Comparison of ENCODE assay signal across 18 cellular contexts in genomic region chr1:31648190-31648589, GRCh38. TPM values are rescaled to one million over a fixed set of nuclear protein-coding genes. Genes with fewer than 3 reads are reported as not detected.
DNase-seq lines count a peak whose midpoint lies in the region; ATAC-seq, FAIRE-seq and TF ChIP-seq lines count a peak whose summit lies in the region.
"Had no signal": no experiment of that assay in that cellular context is flagged by ENCODE, and none has a peak within 500 bp of the region (broad histone marks: within the 10 kb centered on the region; RNA-seq: fewer than 3 reads in every experiment).

No MANE protein-coding gene starts in this region.

- no peak overlapping the region for H4K8ac ChIP-seq in mesenchymal stem cell (ENCODE audit: low read length)

- H3K27ac ChIP-seq in cardiac muscle cell (peak overlapping the region; percentile 30), K562 (ENCODE audit: extremely low read depth, low read depth, low read length) (no peak overlapping the region), mesenchymal stem cell (ENCODE audit: low read length, poor library complexity, severe bottlenecking) (no peak overlapping the region), subcutaneous abdominal adipose tissue (ENCODE audit: low read depth, low read length) (peak overlapping the region; percentile 5), gastroesophageal sphincter (peak overlapping the region in 2 of 4 donors; percentile 24 to 43)
- H3K27ac ChIP-seq: BLaER1 had no signal

- H3K9ac ChIP-seq in K562 (ENCODE audit: insufficient read depth in 1 of 2, low read depth in 2 of 2, low read length in 2 of 2): no peak overlapping the region
- H3K9ac ChIP-seq in mesenchymal stem cell (ENCODE audit: low read length): no peak overlapping the region
- no peak overlapping the region for H3K9ac ChIP-seq in subcutaneous abdominal adipose tissue (ENCODE audit: low read length in 5 of 5)
- H3K9ac ChIP-seq: BLaER1 had no signal

- H3K4ac ChIP-seq in mesenchymal stem cell (ENCODE audit: low read depth in 1 of 2, low read length in 2 of 2): no peak overlapping the region

- FAIRE-seq in K562 (lab: Jason Lieb, UNC): no peak

- H2AFZ ChIP-seq in K562 (ENCODE audit: low read depth, low read length) (no peak overlapping the region), mesenchymal stem cell (ENCODE audit: low read depth, low read length) (no peak overlapping the region)

- DNase-seq in cardiac muscle cell (ENCODE audit: low read depth in 1 of 2, low spot score in 1 of 2) (peak in 1 of 2 donors; percentile 34), left cardiac atrium (no peak), K562 (ENCODE audit: extremely low read depth in 1 of 4, low spot score in 3 of 4) (no peak), mesenchymal stem cell (peak; percentile 64)
- DNase-seq: 8988T; CD8-positive, alpha-beta memory T cell; MV-4-11; NCI-H1436; NCI-H2081; NCI-H69; PC-3 had no signal

- H3K14ac ChIP-seq in mesenchymal stem cell (ENCODE audit: low read length in 2 of 2): no peak overlapping the region

- H3K18ac ChIP-seq in mesenchymal stem cell (ENCODE audit: low read depth in 1 of 2, low read length in 2 of 2): no peak overlapping the region

- H2BK120ac ChIP-seq in mesenchymal stem cell (ENCODE audit: low read depth, low read length): no peak overlapping the region

- no peak overlapping the region for H3K23ac ChIP-seq in mesenchymal stem cell (ENCODE audit: low read length in 2 of 2)

- CTCF ChIA-PET in K562 (lab: Yijun Ruan, JAX; ENCODE audit: low intra/inter-chr PET ratio): no interaction called here

- H3K4me1 ChIP-seq in cardiac muscle cell (ENCODE audit: low read depth) (peaks cover 24% of the 10 kb centered on the region), K562 (replicated peaks in 1 of 2; ENCODE audit: control insufficient read depth in 2 of 2, insufficient read depth in 2 of 2, low read length in 2 of 2) (peaks cover 0 to 8% of the 10 kb centered on the region in 2 experiments; a peak in 3 of 5 replicates), mesenchymal stem cell (ENCODE audit: control insufficient read depth, insufficient read depth, low read depth, low read length) (peaks cover 6% of the 10 kb centered on the region), subcutaneous abdominal adipose tissue (ENCODE audit: control insufficient read depth in 5 of 5, insufficient read depth in 5 of 5, low read length in 5 of 5) (peaks cover 11 to 50% (median 19%) of the 10 kb centered on the region in 5 donors), gastroesophageal sphincter (peaks cover 6 to 37% (median 7%) of the 10 kb centered on the region in 3 donors)

- peaks cover 12% of the 10 kb centered on the region for H3K79me2 ChIP-seq in K562 (ENCODE audit: control insufficient read depth, insufficient read depth, low read length)

- TF ChIP-seq EP300 in K562 (IDR thresholded peaks at IDR 0.05; ENCODE audit: low read length) (no peak), gastroesophageal sphincter (IDR thresholded peaks at IDR 0.05) (no peak)

- H3K9me3 ChIP-seq in cardiac muscle cell (ENCODE audit: low read depth) (no peaks in the 10 kb centered on the region), K562 (replicated peaks; ENCODE audit: control insufficient read depth, insufficient read depth, low read depth, low read length) (no peaks in the 10 kb centered on the region), mesenchymal stem cell (ENCODE audit: control insufficient read depth, low read length) (no peaks in the 10 kb centered on the region), subcutaneous abdominal adipose tissue (ENCODE audit: control insufficient read depth in 5 of 5, low read length in 5 of 5) (no peaks in the 10 kb centered on the region), gastroesophageal sphincter (no peaks in the 10 kb centered on the region)
- H3K9me3 ChIP-seq: BLaER1, HAP-1 had no signal

- no peaks in the 10 kb centered on the region for H3K36me3 ChIP-seq in cardiac muscle cell
- H3K36me3 ChIP-seq in K562 (ENCODE audit: control insufficient read depth, insufficient read depth, low read length): no peaks in the 10 kb centered on the region; the same call in 2 of the 3 replicates
- H3K36me3 ChIP-seq in mesenchymal stem cell (ENCODE audit: control insufficient read depth in 1 of 2, insufficient read depth in 2 of 2, low read depth in 1 of 2, low read length in 2 of 2): peaks cover 8 to 22% of the 10 kb centered on the region in 2 experiments
- peaks cover 0 to 6% (median 0%) of the 10 kb centered on the region in 5 donors for H3K36me3 ChIP-seq in subcutaneous abdominal adipose tissue (ENCODE audit: control insufficient read depth in 5 of 5, insufficient read depth in 5 of 5, low read length in 5 of 5)
- H3K36me3 ChIP-seq in gastroesophageal sphincter: peaks cover 0 to 16% of the 10 kb centered on the region in 2 donors
- H3K36me3 ChIP-seq: BLaER1, HAP-1 had no signal

- no peak for TF ChIP-seq CTCF in cardiac muscle cell (IDR thresholded peaks at IDR 0.05; ENCODE audit: low read depth, low read length)
- no peak for TF ChIP-seq CTCF in K562 (IDR thresholded peaks at IDR 0.05 in 2 of 3, conservative IDR thresholded peaks at IDR 0.05 in 1 of 3; ENCODE audit: insufficient read depth in 2 of 3, low read depth in 1 of 3, low read length in 3 of 3)
- TF ChIP-seq CTCF in gastroesophageal sphincter (IDR thresholded peaks at IDR 0.05): no peak

- H4K91ac ChIP-seq in mesenchymal stem cell (ENCODE audit: low read length): no peak overlapping the region

- POLR2A ChIA-PET in K562 (lab: Yijun Ruan, JAX): interaction anchor here (0.5 to 0.7 kb wide), 3 partner anchors 10 to 1313 kb away, joined by 3 to 5 read pairs (median 4); no protein-coding TSS in a partner anchor

- H3K9me1 ChIP-seq in K562 (ENCODE audit: control insufficient read depth, insufficient read depth, low read length): no peaks in the 10 kb centered on the region

- ATAC-seq in left cardiac atrium (no peak), K562 (no peak), HG02571 (IDR thresholded peaks at IDR 0.05; ENCODE audit: unreplicated experiment) (no peak), SK-N-SH treated with all-trans-retinoic acid at 6 μM for 48 hours (no peak), gastroesophageal sphincter (no peak)
- ATAC-seq: PC-3 had no signal

- in situ Hi-C loops in K562 (cut with MboI): no loop called here

- no peak overlapping the region for H2BK5ac ChIP-seq in mesenchymal stem cell (ENCODE audit: low read depth, low read length, poor library complexity, severe bottlenecking)

- no peak overlapping the region for H2AK5ac ChIP-seq in mesenchymal stem cell (ENCODE audit: low read length, severe bottlenecking)

- BruUV-seq in K562 (replicated peaks; lab: Mats Ljungman, UMichigan): no TSS peak

- no peak for TF ChIP-seq POLR2A in K562 (conservative IDR thresholded peaks at IDR 0.05)
- no peak for TF ChIP-seq POLR2A in gastroesophageal sphincter (IDR thresholded peaks at IDR 0.05)

- H3K27me3 ChIP-seq in cardiac muscle cell (no peaks in the 10 kb centered on the region), K562 (ENCODE audit: control insufficient read depth in 2 of 2, insufficient read depth in 2 of 2, low read length in 2 of 2) (peaks cover 7 to 16% of the 10 kb centered on the region in 2 experiments; a peak in 4 of 5 replicates), mesenchymal stem cell (ENCODE audit: control insufficient read depth in 1 of 2, insufficient read depth in 1 of 2, low read length in 2 of 2) (no peaks in the 10 kb centered on the region), subcutaneous abdominal adipose tissue (ENCODE audit: control insufficient read depth in 5 of 5, insufficient read depth in 4 of 5, low read length in 5 of 5) (no peaks in the 10 kb centered on the region), gastroesophageal sphincter (no peaks in the 10 kb centered on the region)
- H3K27me3 ChIP-seq: BLaER1 had no signal

- TF ChIP-seq RAD21 in K562 (CRISPR knock-in tag; conservative IDR thresholded peaks at IDR 0.05 in 1 of 2, IDR thresholded peaks at IDR 0.05 in 1 of 2): no peak

- no peak overlapping the region for H2BK15ac ChIP-seq in mesenchymal stem cell (ENCODE audit: low read depth, poor library complexity, severe bottlenecking)

- no peak overlapping the region for H3K4me3 ChIP-seq in cardiac muscle cell
- no peak overlapping the region for H3K4me3 ChIP-seq in K562
- no peak overlapping the region for H3K4me3 ChIP-seq in mesenchymal stem cell (ENCODE audit: insufficient read depth in 1 of 2, low read depth in 1 of 2, low read length in 2 of 2)
- no peak overlapping the region for H3K4me3 ChIP-seq in subcutaneous abdominal adipose tissue (ENCODE audit: low read depth in 1 of 5, low read length in 5 of 5)
- no peak overlapping the region for H3K4me3 ChIP-seq in gastroesophageal sphincter
- H3K4me3 ChIP-seq: BLaER1, HAP-1 had no signal

- H3K79me1 ChIP-seq in mesenchymal stem cell (replicated peaks; ENCODE audit: low read length, poor library complexity, severe bottlenecking): peaks cover 10% of the 10 kb centered on the region

- peak overlapping the region in 1 of 2 experiments; percentile 16 for H2BK12ac ChIP-seq in mesenchymal stem cell (ENCODE audit: low read length in 2 of 2)

- WGBS in K562 (ENCODE audit: insufficient coverage, low coverage, missing lambda C conversion rate): 4% methylated on average over 2 of the region's 2 CpGs
- 49% methylated on average over 2 of the region's 2 CpGs for WGBS in mesenchymal stem cell
- WGBS in gastroesophageal sphincter (ENCODE audit: low coverage in 1 of 2), 2 donors: 54 to 67% methylated on average over 1 to 2 of the region's 2 CpGs

- intact Hi-C loops in left cardiac atrium (cut with DNase I): no loop called here
- intact Hi-C loops in K562 (cut with micrococcal nuclease): loop anchor here (10.0 kb wide), 1 partner anchor 307 kb away; no protein-coding TSS in a partner anchor

- H4K20me1 ChIP-seq in K562 (replicated peaks; ENCODE audit: control insufficient read depth, insufficient read depth, low read length): no peaks in the 10 kb centered on the region; the same call in 1 of the 2 replicates
- H4K20me1 ChIP-seq: BLaER1 had no signal

- no peak overlapping the region for H3K4me2 ChIP-seq in K562 (ENCODE audit: insufficient read depth, low read length)
- no peak overlapping the region for H3K4me2 ChIP-seq in mesenchymal stem cell (ENCODE audit: low read length, poor library complexity, severe bottlenecking)
- H3K4me2 ChIP-seq: BLaER1 had no signal

RNA-seq across cellular contexts. Expression of gene PEF1, which starts 3.5 kb away (rescaled TPM):
- total RNA-seq in cardiac muscle cell (89.5 and 97.8 TPM in 2 replicates), left cardiac atrium (10 to 100 TPM; 32.3 to 44.7 TPM), K562 (2014; rRNA removed) (76.6 and 87.6 TPM in 2 replicates), K562 (2014; rRNA removed; fragmentation: Illumina TruSeq; extraction: Trizol) (39.4 and 46.0 TPM in 2 replicates), K562 (2015; rRNA removed; fragmentation: Illumina TruSeq; extraction: Trizol) (48.8 and 49.1 TPM in 2 replicates), K562 (2021) (61.0 and 61.9 TPM in 2 replicates), gastroesophageal sphincter (100 to 1,000 TPM in 1 of 4 donors, 10 to 100 TPM in 3; 71.3 to 109 (median 88.7) TPM)
- polyA plus RNA-seq in cardiac muscle cell (89.3 and 109 TPM in 2 replicates), K562 (2011; rRNA removed) (73.7 and 104 TPM in 2 replicates), K562 (2014; fragmentation: Illumina TruSeq; extraction: Trizol) (95.5 and 97.8 TPM in 2 replicates), K562 (2014; fragmentation: Nextera tagmentation; extraction: Ambion mirVana) (10 to 100 TPM; 26.3 to 33.0 TPM), K562 (2014; rRNA removed) (78.2 and 82.5 TPM in 2 replicates)
- total RNA-seq in K562 (2011; cell fraction: chromatin; rRNA removed; ENCODE audit: low replicate concordance): 15.8 and 31.8 TPM in 2 replicates
- 33.0 and 33.2 TPM in 2 replicates for total RNA-seq in K562 (2011; cell fraction: nucleolus; rRNA removed)
- total RNA-seq in K562 (2011; cell fraction: nucleoplasm; rRNA removed): 32.8 and 35.6 TPM in 2 replicates
- polyA plus RNA-seq in K562 (2011; cell fraction: cytosol; rRNA removed): 124 and 143 TPM in 2 replicates
- polyA plus RNA-seq in K562 (2011; cell fraction: nucleus; rRNA removed): 54.6 and 59.0 TPM in 2 replicates
- polyA plus RNA-seq in K562 (2012): 51.6 and 78.2 TPM in 2 replicates
- 64.1 and 71.1 TPM in 2 replicates for polyA minus RNA-seq in K562 (2011; rRNA and poly(A)+ RNA removed)
- polyA minus RNA-seq in K562 (2011; cell fraction: cytosol; rRNA and poly(A)+ RNA removed): 46.2 and 46.7 TPM in 2 replicates
- polyA minus RNA-seq in K562 (2011; cell fraction: nucleus; rRNA and poly(A)+ RNA removed): 14.0 and 23.8 TPM in 2 replicates
- polyA plus RNA-seq in mesenchymal stem cell (2013, experiment 1 of 2): 56.0 TPM
- 55.6 TPM for polyA plus RNA-seq in mesenchymal stem cell (2013, experiment 2 of 2)

RNA-seq across cellular contexts. Expression of gene HCRTR1, which starts 30.7 kb away (rescaled TPM):
- total RNA-seq in cardiac muscle cell (not detected in 2 replicates), left cardiac atrium (under 1 TPM; 0.42 to 0.44 TPM), K562 (2014; rRNA removed) (not detected in 2 replicates), K562 (2014; rRNA removed; fragmentation: Illumina TruSeq; extraction: Trizol) (not detected in 2 replicates), K562 (2015; rRNA removed; fragmentation: Illumina TruSeq; extraction: Trizol) (not detected in 2 replicates), K562 (2021) (not detected in 2 replicates), gastroesophageal sphincter (under 1 TPM in 3 of 4 donors, not detected in 1; 0.23 to 0.82 (median 0.67) TPM)
- polyA plus RNA-seq in cardiac muscle cell (not detected in 2 replicates), K562 (2011; rRNA removed) (not detected in 2 replicates), K562 (2014; fragmentation: Illumina TruSeq; extraction: Trizol) (not detected in 2 replicates), K562 (2014; fragmentation: Nextera tagmentation; extraction: Ambion mirVana) (not detected), K562 (2014; rRNA removed) (not detected in 2 replicates)
- not detected in 2 replicates for total RNA-seq in K562 (2011; cell fraction: chromatin; rRNA removed; ENCODE audit: low replicate concordance)
- total RNA-seq in K562 (2011; cell fraction: nucleolus; rRNA removed): not detected in 2 replicates
- total RNA-seq in K562 (2011; cell fraction: nucleoplasm; rRNA removed): not detected in 2 replicates
- not detected in 2 replicates for polyA plus RNA-seq in K562 (2011; cell fraction: cytosol; rRNA removed)
- polyA plus RNA-seq in K562 (2011; cell fraction: nucleus; rRNA removed): not detected in 2 replicates
- not detected in 2 replicates for polyA plus RNA-seq in K562 (2012)
- not detected in 2 replicates for polyA minus RNA-seq in K562 (2011; rRNA and poly(A)+ RNA removed)
- not detected in 2 replicates for polyA minus RNA-seq in K562 (2011; cell fraction: cytosol; rRNA and poly(A)+ RNA removed)
- polyA minus RNA-seq in K562 (2011; cell fraction: nucleus; rRNA and poly(A)+ RNA removed): not detected in 2 replicates
- not detected for polyA plus RNA-seq in mesenchymal stem cell (2013, experiment 1 of 2)
- not detected for polyA plus RNA-seq in mesenchymal stem cell (2013, experiment 2 of 2)
- total RNA-seq: CD8-positive, alpha-beta memory T cell; LHCN-M2; PC-3 had no signal
- polyA plus RNA-seq: CD8-positive, alpha-beta memory T cell had no signal

RNA-seq across cellular contexts. Expression of gene COL16A1, which starts 55.6 kb away (rescaled TPM):
- total RNA-seq in cardiac muscle cell (75.8 and 120 TPM in 2 replicates), left cardiac atrium (10 to 100 TPM; 19.8 to 27.5 TPM), K562 (2014; rRNA removed) (0.04 TPM in 1 of 2 replicates, not detected in the other), K562 (2014; rRNA removed; fragmentation: Illumina TruSeq; extraction: Trizol) (not detected in 2 replicates), K562 (2015; rRNA removed; fragmentation: Illumina TruSeq; extraction: Trizol) (0.08 TPM in 1 of 2 replicates, not detected in the other), K562 (2021) (0.54 and 0.60 TPM in 2 replicates), gastroesophageal sphincter (100 to 1,000 TPM in 3 of 4 donors, 10 to 100 TPM in 1; 67.2 to 169 (median 149) TPM)
- polyA plus RNA-seq in cardiac muscle cell (67.7 and 119 TPM in 2 replicates), K562 (2011; rRNA removed) (0.11 TPM in 1 of 2 replicates, not detected in the other), K562 (2014; fragmentation: Illumina TruSeq; extraction: Trizol) (not detected in 2 replicates), K562 (2014; fragmentation: Nextera tagmentation; extraction: Ambion mirVana) (not detected), K562 (2014; rRNA removed) (0.11 TPM in 1 of 2 replicates, not detected in the other)
- total RNA-seq in K562 (2011; cell fraction: chromatin; rRNA removed; ENCODE audit: low replicate concordance): 0.44 TPM in 1 of 2 replicates, not detected in the other
- 0.13 and 0.17 TPM in 2 replicates for total RNA-seq in K562 (2011; cell fraction: nucleolus; rRNA removed)
- total RNA-seq in K562 (2011; cell fraction: nucleoplasm; rRNA removed): not detected in 2 replicates
- polyA plus RNA-seq in K562 (2011; cell fraction: cytosol; rRNA removed): not detected in 2 replicates
- polyA plus RNA-seq in K562 (2011; cell fraction: nucleus; rRNA removed): 0.31 and 0.36 TPM in 2 replicates
- polyA plus RNA-seq in K562 (2012): 0.37 TPM in 1 of 2 replicates, not detected in the other
- not detected in 2 replicates for polyA minus RNA-seq in K562 (2011; rRNA and poly(A)+ RNA removed)
- polyA minus RNA-seq in K562 (2011; cell fraction: cytosol; rRNA and poly(A)+ RNA removed): not detected in 2 replicates
- polyA minus RNA-seq in K562 (2011; cell fraction: nucleus; rRNA and poly(A)+ RNA removed): not detected in 2 replicates
- polyA plus RNA-seq in mesenchymal stem cell (2013, experiment 1 of 2): 20.9 TPM
- 18.3 TPM for polyA plus RNA-seq in mesenchymal stem cell (2013, experiment 2 of 2)
- polyA plus RNA-seq: CD8-positive, alpha-beta memory T cell had no signal

Comparison
In these comparisons a context has a peak if more than half of its experiments do, and no peak if none do; other contexts are left out.
1. H3K27ac ChIP-seq: peak in cardiac muscle cell (single experiment) and subcutaneous abdominal adipose tissue (single experiment); none in K562 (single experiment) and mesenchymal stem cell (single experiment).
2. RNA of gene COL16A1, which starts 55.6 kb away (total RNA-seq): 67.2 to 169 TPM in gastroesophageal sphincter, 75.8 to 120 TPM in cardiac muscle cell and 19.8 to 27.5 TPM in left cardiac atrium; 0.04 to 0.60 TPM in K562; every median in the first group is over 10 times any median in the second.